Comparison of ENCODE assay signal across 15 cellular contexts in genomic region chr13:29046588-29046987, GRCh38.
DNase-seq lines count a peak whose midpoint lies in the region; ATAC-seq, FAIRE-seq and TF ChIP-seq lines count a peak whose summit lies in the region.
"Had no signal": no experiment of that assay in that cellular context is flagged by ENCODE, and none has a peak within 500 bp of the region (broad histone marks: within the 10 kb centered on the region; RNA-seq: fewer than 3 reads in every experiment).

No MANE protein-coding gene starts in this region.

- H3K4ac ChIP-seq in H1 (replicated peaks; ENCODE audit: insufficient read length, low read depth, low read length): no peak overlapping the region

- H3K56ac ChIP-seq in H1 (replicated peaks; ENCODE audit: insufficient read length, low read depth, low read length): no peak overlapping the region

- FAIRE-seq in H1 (lab: Jason Lieb, UNC) (no peak), urothelium cell line (lab: Jason Lieb, UNC) (no peak)
- FAIRE-seq: A204.1, GM12891, K562 had no signal

- H3K79me2 ChIP-seq in H1 (ENCODE audit: control insufficient read depth in 1 of 2, insufficient read depth in 2 of 2, low read length in 2 of 2): no peaks in the 10 kb centered on the region

- H4K5ac ChIP-seq in H1 (ENCODE audit: insufficient read length, low read depth, low read length): no peak overlapping the region

- peak overlapping the region; percentile 30 for H2AFZ ChIP-seq in H1 (ENCODE audit: low read length)

- no peak overlapping the region for H2BK15ac ChIP-seq in H1 (ENCODE audit: low read length)

- WGBS in H1 (ENCODE audit: extremely low coverage in 1 of 2, insufficient coverage in 1 of 2, insufficient read length in 1 of 2, insufficient replicate concordance in 2 of 2, low coverage in 1 of 2, low lambda C conversion rate in 2 of 2, missing lambda C conversion rate in 1 of 2), 2 experiments: 27% methylated on average over 3 of the region's 4 CpGs; no CpG with 5 or more reads in 1 of the 2 experiments
- no CpG with 5 or more reads among the region's 4 CpGs for WGBS in mesodermal cell (ENCODE audit: insufficient coverage in 2 of 2), 2 experiments

- no peak for ATAC-seq in thoracic aorta (ENCODE audit: insufficient number of reproducible peaks, low FRiP score, low read depth)
- no peak for ATAC-seq in GM18520 (IDR thresholded peaks at IDR 0.05; ENCODE audit: unreplicated experiment)
- ATAC-seq in HG03460 (IDR thresholded peaks at IDR 0.05; ENCODE audit: unreplicated experiment): no peak
- ATAC-seq: HCT116, K562 had no signal

- H3K9ac ChIP-seq in HUES48 (ENCODE audit: low read depth, low read length): 0 out of 2 replicates have a peak overlapping the region, but pooled peaks have one; percentile 35
- no peak overlapping the region for H3K9ac ChIP-seq in H1 (replicated peaks in 1 of 4; ENCODE audit: extremely low read depth in 1 of 4, low read depth in 3 of 4, low read length in 3 of 4)

- no peak overlapping the region for H2BK5ac ChIP-seq in H1 (ENCODE audit: low read depth, low read length)

- no peaks in the 10 kb centered on the region for H3K79me1 ChIP-seq in H1 (ENCODE audit: low read depth, low read length)

- no peak overlapping the region for H4K91ac ChIP-seq in H1 (replicated peaks; ENCODE audit: insufficient read length, low read length)

- no peaks in the 10 kb centered on the region for H4K20me1 ChIP-seq in H1 (replicated peaks in 1 of 2; ENCODE audit: control insufficient read depth in 1 of 2, insufficient read depth in 2 of 2, low read length in 2 of 2)

- H3K4me1 ChIP-seq in HUES48 (ENCODE audit: control insufficient read depth, insufficient read depth, low read length) (peaks cover 11% of the 10 kb centered on the region), H1 (replicated peaks in 1 of 4; ENCODE audit: control insufficient read depth in 3 of 4, insufficient read depth in 4 of 4, low read length in 3 of 4) (peaks cover 0 to 4% (median 2%) of the 10 kb centered on the region in 4 experiments; a peak in 2 of 7 replicates), mesodermal cell (ENCODE audit: control insufficient read depth, insufficient read depth, low read length, poor library complexity, severe bottlenecking) (no peaks in the 10 kb centered on the region), thoracic aorta (ENCODE audit: control insufficient read depth in 1 of 2, low read depth in 2 of 2) (peaks cover 0 to 28% of the 10 kb centered on the region in 2 donors)
- H3K4me1 ChIP-seq: BE2C had no signal

- no peak for TF ChIP-seq EP300 in H1 (IDR thresholded peaks at IDR 0.05; ENCODE audit: borderline replicate concordance in 1 of 2, low read depth in 2 of 2, low read length in 2 of 2)

- TF ChIP-seq POLR2A in H1 (IDR thresholded peaks at IDR 0.05; ENCODE audit: control extremely low read depth in 1 of 2, low read depth in 2 of 2, low read length in 2 of 2): no peak

- peaks cover 11% of the 10 kb centered on the region for H3K9me3 ChIP-seq in HUES48 (ENCODE audit: control insufficient read depth, insufficient read depth, low read length)
- peaks cover 9 to 11% of the 10 kb centered on the region in 2 experiments for H3K9me3 ChIP-seq in H1 (ENCODE audit: insufficient read depth in 2 of 2, low read depth in 1 of 2, low read length in 1 of 2)
- H3K9me3 ChIP-seq in mesodermal cell (ENCODE audit: control insufficient read depth, low read length): peaks cover 10% of the 10 kb centered on the region
- no peaks in the 10 kb centered on the region for H3K9me3 ChIP-seq in thoracic aorta
- H3K9me3 ChIP-seq: BE2C had no signal

- H3K27me3 ChIP-seq in HUES48 (ENCODE audit: control insufficient read depth, insufficient read depth, low read length) (no peaks in the 10 kb centered on the region), H1 (replicated peaks in 1 of 4; ENCODE audit: control insufficient read depth in 3 of 4, extremely low read depth in 1 of 4, insufficient read depth in 3 of 4, low read length in 3 of 4) (no peaks in the 10 kb centered on the region), thoracic aorta (replicated peaks; ENCODE audit: insufficient read depth) (no peaks in the 10 kb centered on the region)
- H3K27me3 ChIP-seq: BE2C had no signal

- 0 out of 4 replicates have a peak overlapping the region, but pooled peaks of 1 of the 2 experiments have one; percentile 10 for H3K4me2 ChIP-seq in H1 (ENCODE audit: insufficient read depth in 1 of 2, low read depth in 2 of 2, low read length in 2 of 2)

- H3K23me2 ChIP-seq in H1 (ENCODE audit: low read depth, low read length): no peaks in the 10 kb centered on the region

- TF ChIP-seq CTCF in H1 (IDR thresholded peaks at IDR 0.05; ENCODE audit: control extremely low read depth in 1 of 3, insufficient read depth in 1 of 3, low read depth in 1 of 3, low read length in 3 of 3) (no peak), thoracic aorta (IDR thresholded peaks at IDR 0.05) (no peak)

- DNase-seq in H1 (ENCODE audit: low read depth in 1 of 2, low spot score in 2 of 2) (no peak), thoracic aorta (ENCODE audit: low spot score) (no peak), urothelium cell line (ENCODE audit: low spot score) (no peak)
- DNase-seq: BE2C; CD4-positive, alpha-beta memory T cell; DMS79 had no signal

- POLR2A ChIA-PET in H1 (lab: Charles Lee; ENCODE audit: partially characterized antibody): no interaction called here

- no peak overlapping the region for H4K8ac ChIP-seq in H1 (ENCODE audit: extremely low read depth, insufficient read depth, low read length)

- H3K14ac ChIP-seq in H1 (ENCODE audit: insufficient read length): no peak overlapping the region

- no peak overlapping the region for H2BK120ac ChIP-seq in H1 (replicated peaks; ENCODE audit: low read depth, low read length)

- H2BK12ac ChIP-seq in H1 (ENCODE audit: low read depth, low read length): peak overlapping the region; percentile 80; the same call in 1 of the 2 replicates

- H3K27ac ChIP-seq in HUES48 (ENCODE audit: low read depth, low read length): no peak overlapping the region
- H3K27ac ChIP-seq in H1 (ENCODE audit: low read depth, low read length): peak overlapping the region; percentile 4; the same call in 1 of the 2 replicates
- peak overlapping the region; percentile 12 for H3K27ac ChIP-seq in mesodermal cell (ENCODE audit: low read depth, low read length, severe bottlenecking)
- peak overlapping the region in 1 of 2 donors; percentile 3 for H3K27ac ChIP-seq in thoracic aorta
- H3K27ac ChIP-seq: C4-2B had no signal

- no peak overlapping the region; the same call in 1 of the 2 replicates for H3K4me3 ChIP-seq in HUES48 (ENCODE audit: low read depth, low read length)
- no peak overlapping the region for H3K4me3 ChIP-seq in H1 (ENCODE audit: extremely low read depth in 1 of 4, insufficient read depth in 2 of 4, low read depth in 3 of 4, low read length in 4 of 4)
- no peak overlapping the region for H3K4me3 ChIP-seq in mesodermal cell (ENCODE audit: extremely low read depth, insufficient read depth, low read length, poor library complexity, severe bottlenecking)
- H3K4me3 ChIP-seq in thoracic aorta: peak overlapping the region; percentile 3
- H3K4me3 ChIP-seq: K562 had no signal

- TF ChIP-seq RAD21 in H1 (IDR thresholded peaks at IDR 0.05 in 1 of 2, conservative IDR thresholded peaks at IDR 0.05 in 1 of 2; ENCODE audit: low read depth in 2 of 2, low read length in 2 of 2): no peak

- H2AK5ac ChIP-seq in H1 (ENCODE audit: low read depth, low read length): no peak overlapping the region

- H3K36me3 ChIP-seq in HUES48 (ENCODE audit: control insufficient read depth, insufficient read depth, low read length) (no peaks in the 10 kb centered on the region), H1 (ENCODE audit: control insufficient read depth in 2 of 4, insufficient read depth in 4 of 4, low read length in 3 of 4) (no peaks in the 10 kb centered on the region), mesodermal cell (ENCODE audit: control insufficient read depth, insufficient read depth, low read length) (no peaks in the 10 kb centered on the region), thoracic aorta (no peaks in the 10 kb centered on the region)
- H3K36me3 ChIP-seq: BE2C had no signal

- no peak overlapping the region for H2BK20ac ChIP-seq in H1 (ENCODE audit: low read length)

- CTCF ChIA-PET in H1 (lab: Charles Lee; ENCODE audit: partially characterized antibody): no interaction called here

- no peak overlapping the region for H3K23ac ChIP-seq in H1 (ENCODE audit: insufficient read length)

- no peak overlapping the region for H3K18ac ChIP-seq in H1 (ENCODE audit: extremely low read depth, low read length)

TF ChIP-seq in H1, 55 proteins besides CTCF, POLR2A, EP300 and RAD21:
- TF ChIP-seq ASH2L (IDR thresholded peaks at IDR 0.05; ENCODE audit: low read length): no peak
- TF ChIP-seq CEBPB (IDR thresholded peaks at IDR 0.05; ENCODE audit: low read depth, low read length): no peak
- no peak for TF ChIP-seq ATF2 (IDR thresholded peaks at IDR 0.05; ENCODE audit: low read length)
- peak; percentile 62; the same call in 1 of the 2 replicates for TF ChIP-seq SRF (IDR thresholded peaks at IDR 0.05; ENCODE audit: low read depth, low read length)
- no peak for TF ChIP-seq RBBP5 (IDR thresholded peaks at IDR 0.05; ENCODE audit: borderline replicate concordance, low read depth, low read length)
